8 cellular contexts compared by ENCODE assay signal in the genomic region with DNA sequence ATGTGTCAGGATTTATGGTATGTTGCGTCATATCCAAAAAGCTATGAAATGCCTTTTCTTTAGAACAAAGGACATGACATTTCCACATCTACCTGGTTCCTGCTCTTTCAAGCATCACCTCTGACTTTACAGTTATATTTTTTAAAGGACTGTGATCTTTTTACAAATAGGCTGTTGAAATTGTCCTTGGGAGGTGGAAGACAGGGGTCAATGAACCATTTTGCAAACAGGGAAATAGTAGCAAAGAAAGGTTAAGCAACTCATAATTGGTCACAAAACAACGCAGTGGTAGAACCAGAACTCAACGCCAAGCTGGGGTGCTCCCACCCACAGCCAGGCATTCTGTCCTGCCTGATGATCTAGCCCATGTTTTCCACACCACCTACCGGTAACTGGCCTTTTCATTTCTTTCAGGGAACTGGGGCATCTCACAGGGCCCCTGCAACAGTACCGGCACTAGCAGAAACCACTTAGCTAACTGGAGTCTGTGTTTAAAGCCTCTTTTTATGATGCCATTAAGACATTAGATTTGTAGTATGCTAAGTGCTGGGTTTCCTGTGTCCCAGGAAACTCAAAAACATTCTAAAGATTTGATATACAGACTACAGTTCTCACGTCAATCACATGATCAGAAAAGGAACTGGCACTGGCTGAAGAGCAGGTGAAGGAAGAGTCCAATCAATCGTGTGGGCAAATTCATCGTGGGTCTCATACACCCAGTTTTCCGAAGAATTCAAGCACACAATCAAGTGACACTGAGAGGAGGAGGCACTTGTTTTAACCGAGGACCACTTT. TPM values are rescaled to one million over a fixed set of nuclear protein-coding genes. Genes with fewer than 3 reads are reported as not detected.
DNase-seq lines count a peak whose midpoint lies in the region; ATAC-seq, FAIRE-seq and TF ChIP-seq lines count a peak whose summit lies in the region.

No MANE protein-coding gene starts in this region.

- TSS peak; percentile 58 for BruUV-seq in endothelial cell of umbilical vein (replicated peaks; lab: Mats Ljungman, UMichigan)

- DNase-seq in activated CD4-positive, alpha-beta T cell treated with anti-CD3 and anti-CD28 coated beads for 48 hours = peak; percentile 48
- no peak for DNase-seq in activated CD4-positive, alpha-beta T cell treated with anti-CD3 and anti-CD28 coated beads, Interleukin-2, amount 50 U/mL, for 1 hour
- DNase-seq in SKM-1 treated with dmso at 0.1 percent for 144 hours (lab: John Stamatoyannopoulos, UW; ENCODE audit: unreplicated experiment) (peak; percentile 74), endothelial cell of umbilical vein (ENCODE audit: low read depth, low spot score) (peak; percentile 59), neuronal stem cell (ENCODE audit: low spot score) (no peak), T-helper 9 cell (no peak), SK-N-DZ (ENCODE audit: low spot score) (no peak)

- H2AFZ ChIP-seq in endothelial cell of umbilical vein (ENCODE audit: low read depth, low read length) = no peak overlapping the region
- no peak overlapping the region for H2AFZ ChIP-seq in neuronal stem cell (ENCODE audit: low read length)

- H3K23ac ChIP-seq in neuronal stem cell (ENCODE audit: low read depth, low read length, poor library complexity) = no peak overlapping the region

- no peak overlapping the region for H2BK15ac ChIP-seq in neuronal stem cell (ENCODE audit: low read length)

- CTCF ChIA-PET in endothelial cell of umbilical vein (lab: Charles Lee) = interaction anchor here (0.6 to 7.3 kb wide), 24 partner anchors 14 to 1340 kb away, joined by 3 to 141 read pairs (median 4); partner anchors contain the start of gene ZNF217

- FAIRE-seq in endothelial cell of umbilical vein (lab: Jason Lieb, UNC) = no peak

- H3K27me3 ChIP-seq in endothelial cell of umbilical vein (ENCODE audit: control insufficient read depth in 2 of 2, insufficient read depth in 2 of 2, low read length in 2 of 2) = no peaks in the 10 kb centered on the region
- H3K27me3 ChIP-seq in neuronal stem cell (ENCODE audit: control insufficient read depth in 3 of 3, insufficient read depth in 3 of 3, low read depth in 1 of 3, low read length in 3 of 3) = no peaks in the 10 kb centered on the region

- no peak for TF ChIP-seq POLR2A in endothelial cell of umbilical vein (IDR thresholded peaks at IDR 0.05; ENCODE audit: low read depth, low read length)

- no peaks in the 10 kb centered on the region for H3K9me1 ChIP-seq in endothelial cell of umbilical vein (replicated peaks; ENCODE audit: control insufficient read depth, extremely low read depth, insufficient read depth, low read length)

- peak overlapping the region; percentile 43 for H3K27ac ChIP-seq in endothelial cell of umbilical vein (ENCODE audit: insufficient read depth, low read depth, low read length)
- H3K27ac ChIP-seq in neuronal stem cell (replicated peaks; ENCODE audit: low read length) = peak overlapping the region; percentile 3

- no peak for ATAC-seq in GM18868 (IDR thresholded peaks at IDR 0.05; ENCODE audit: unreplicated experiment)

- no peak overlapping the region for H2BK5ac ChIP-seq in neuronal stem cell (ENCODE audit: low read length)

- H3K4ac ChIP-seq in neuronal stem cell (ENCODE audit: low read length) = no peak overlapping the region

- no peak overlapping the region for H2BK120ac ChIP-seq in neuronal stem cell (ENCODE audit: low read depth, low read length)

- H3K36me3 ChIP-seq in endothelial cell of umbilical vein (ENCODE audit: control insufficient read depth in 2 of 2, extremely low read depth in 1 of 2, insufficient read depth in 2 of 2, low read length in 2 of 2) (peaks cover 28 to 36% of the 10 kb centered on the region in 2 experiments), neuronal stem cell (replicated peaks in 1 of 2; ENCODE audit: control insufficient read depth in 2 of 2, insufficient read depth in 2 of 2, low read length in 2 of 2) (peaks cover 44 to 82% of the 10 kb centered on the region in 2 donors)

- peak overlapping the region; percentile 46 for H3K4me2 ChIP-seq in endothelial cell of umbilical vein (ENCODE audit: insufficient read depth, low read length)
- H3K4me2 ChIP-seq in neuronal stem cell (ENCODE audit: insufficient read depth, low read length, poor library complexity, severe bottlenecking) = no peak overlapping the region

- H3K9me3 ChIP-seq in endothelial cell of umbilical vein (replicated peaks; ENCODE audit: control insufficient read depth, insufficient read depth, low read length) (no peaks in the 10 kb centered on the region), neuronal stem cell (replicated peaks in 1 of 2; ENCODE audit: control insufficient read depth in 2 of 2, insufficient read depth in 1 of 2, low read depth in 1 of 2, low read length in 2 of 2) (peaks cover 0 to 3% of the 10 kb centered on the region in 2 donors)

- H4K91ac ChIP-seq in neuronal stem cell (ENCODE audit: low read depth, low read length, poor library complexity) = no peak overlapping the region

- peaks cover 17% of the 10 kb centered on the region for H3K79me1 ChIP-seq in neuronal stem cell (ENCODE audit: low read depth, low read length)

- intact Hi-C loops in endothelial cell of umbilical vein (cut with micrococcal nuclease) = loop anchor here (1.0 to 5.0 kb wide), 5 partner anchors 43 to 483 kb away; no protein-coding TSS in a partner anchor

- peaks cover 20% of the 10 kb centered on the region for H3K4me1 ChIP-seq in endothelial cell of umbilical vein (ENCODE audit: control insufficient read depth, extremely low read depth, insufficient read depth, low read length)
- peaks cover 12 to 17% of the 10 kb centered on the region in 2 donors for H3K4me1 ChIP-seq in neuronal stem cell (ENCODE audit: control insufficient read depth in 2 of 2, insufficient read depth in 1 of 2, low read depth in 1 of 2, low read length in 2 of 2)

- H3K14ac ChIP-seq in neuronal stem cell (ENCODE audit: low read length) = no peak overlapping the region

- POLR2A ChIA-PET in endothelial cell of umbilical vein (lab: Charles Lee) = interaction anchor here (0.7 kb wide), 1 partner anchor 360 kb away, joined by 4 read pairs; no protein-coding TSS in a partner anchor

- WGBS in neuronal stem cell (ENCODE audit: extremely low coverage in 2 of 2, insufficient read length in 2 of 2, insufficient replicate concordance in 1 of 2), 2 donors = no CpG with 5 or more reads among the region's 10 CpGs

- peaks cover 3% of the 10 kb centered on the region for H4K20me1 ChIP-seq in endothelial cell of umbilical vein (replicated peaks; ENCODE audit: control insufficient read depth, extremely low read depth, insufficient read depth, low read length)

- H2AK5ac ChIP-seq in neuronal stem cell (ENCODE audit: low read depth, low read length) = no peak overlapping the region

- no peak overlapping the region for H4K8ac ChIP-seq in neuronal stem cell (ENCODE audit: low read depth, low read length)

- dilution Hi-C loops in endothelial cell of umbilical vein (cut with MboI; ENCODE audit: extremely low pct_ligation_motif_present, low sequenced_read_pairs) = loop anchor here (25.0 kb wide), 1 partner anchor 358 kb away; no protein-coding TSS in a partner anchor

- H3K9ac ChIP-seq in endothelial cell of umbilical vein (replicated peaks; ENCODE audit: extremely low read depth, insufficient read depth, low read length) = peak overlapping the region; percentile 10
- no peak overlapping the region for H3K9ac ChIP-seq in neuronal stem cell (ENCODE audit: low read depth, low read length, poor library complexity)

- H3K4me3 ChIP-seq in endothelial cell of umbilical vein (replicated peaks in 1 of 3; ENCODE audit: insufficient read depth in 1 of 3, low read depth in 1 of 3, low read length in 3 of 3) = no peak overlapping the region
- no peak overlapping the region for H3K4me3 ChIP-seq in neuronal stem cell (ENCODE audit: low read length in 2 of 2)

- H3K18ac ChIP-seq in neuronal stem cell (ENCODE audit: low read length) = no peak overlapping the region

- H3K79me2 ChIP-seq in endothelial cell of umbilical vein (ENCODE audit: control insufficient read depth, insufficient read depth, low read length) = peaks cover 83% of the 10 kb centered on the region

- no peak overlapping the region for H2BK12ac ChIP-seq in neuronal stem cell (ENCODE audit: low read length)

- TF ChIP-seq CTCF in endothelial cell of umbilical vein (IDR thresholded peaks at IDR 0.05; ENCODE audit: extremely low read depth in 1 of 2, insufficient read depth in 1 of 2, low read depth in 1 of 2, low read length in 2 of 2) = no peak

TF ChIP-seq in endothelial cell of umbilical vein, 7 proteins besides CTCF, POLR2A, EP300 and RAD21:
- TF ChIP-seq JUN (IDR thresholded peaks at IDR 0.05; ENCODE audit: borderline replicate concordance, insufficient read depth, insufficient read length, low read depth) (peak; percentile 24), GATA2 (IDR thresholded peaks at IDR 0.05; ENCODE audit: insufficient read depth, insufficient read length, low read depth, low read length) (no peak), EZH2 (IDR thresholded peaks at IDR 0.05; ENCODE audit: borderline replicate concordance, low read depth, low read length, severe bottlenecking) (no peak)

RNA-seq across cellular contexts. Expression of gene ZNF217, which starts 13.9 kb away (rescaled TPM):
- 31.7 and 32.1 TPM in 2 replicates for total RNA-seq in endothelial cell of umbilical vein
- polyA plus RNA-seq in endothelial cell of umbilical vein = 3.7 and 5.8 TPM in 2 replicates
- polyA plus RNA-seq in endothelial cell of umbilical vein (2011; cell fraction: cytosol; rRNA removed) = 5.3 and 5.5 TPM in 2 replicates
- 11.8 and 13.8 TPM in 2 replicates for polyA plus RNA-seq in endothelial cell of umbilical vein (2011; cell fraction: nucleus; rRNA removed)
- 15.4 and 17.4 TPM in 2 replicates for polyA plus RNA-seq in endothelial cell of umbilical vein (2012)
- 24.0 and 24.4 TPM in 2 replicates for polyA minus RNA-seq in endothelial cell of umbilical vein
- 8.3 TPM for polyA minus RNA-seq in endothelial cell of umbilical vein (2011; cell fraction: cytosol; rRNA and poly(A)+ RNA removed)
- 15.6 and 23.5 TPM in 2 replicates for polyA minus RNA-seq in endothelial cell of umbilical vein (2011; cell fraction: nucleus; rRNA and poly(A)+ RNA removed)
- 31.6 TPM for polyA plus RNA-seq in neuronal stem cell (2013, experiment 1 of 2)
- 32.6 TPM for polyA plus RNA-seq in neuronal stem cell (2013, experiment 2 of 2)
- polyA plus RNA-seq in SK-N-DZ (2014; cell fraction: cytosol; rRNA removed) = 9.8 and 10.8 TPM in 2 replicates
- polyA plus RNA-seq in SK-N-DZ (2014; cell fraction: nucleus; rRNA removed) = 9.4 and 19.0 TPM in 2 replicates

Comparison
In these comparisons a context has a peak if more than half of its experiments do, and no peak if none do; other contexts are left out.
1. DNase-seq: peak in activated CD4-positive, alpha-beta T cell treated with anti-CD3 and anti-CD28 coated beads for 48 hours (single experiment), SKM-1 treated with dmso at 0.1 percent for 144 hours (single experiment) and endothelial cell of umbilical vein (single experiment); none in activated CD4-positive, alpha-beta T cell treated with anti-CD3 and anti-CD28 coated beads, Interleukin-2, amount 50 U/mL, for 1 hour (single experiment), neuronal stem cell (single experiment), T-helper 9 cell (single experiment) and SK-N-DZ (single experiment).